1 cellular context compared by ENCODE assay signal in genomic region chr4:42412251-42412650, GRCh38.
A peak's percentile ranks its signal among the peaks of the same experiment; 100 is the strongest.
TF ChIP-seq lines count a peak whose summit lies in the region.

No MANE protein-coding gene starts in this region.

TF ChIP-seq in IMR-90, 13 proteins besides CTCF, POLR2A, EP300 and RAD21 (continued from another document):
- TF ChIP-seq MAZ (IDR thresholded peaks at IDR 0.05; ENCODE audit: borderline replicate concordance, low read depth, low read length) (no peak), NFE2L2 (IDR thresholded peaks at IDR 0.05; ENCODE audit: low read depth, low read length) (no peak), RFX5 (IDR thresholded peaks at IDR 0.05; ENCODE audit: low read depth, low read length) (no peak), CHD1 (IDR thresholded peaks at IDR 0.05; ENCODE audit: low read depth, low read length) (no peak), FOS (IDR thresholded peaks at IDR 0.05; ENCODE audit: low read depth, low read length) (peak; percentile 33; the same call in 1 of the 2 replicates), MXI1 (IDR thresholded peaks at IDR 0.05; ENCODE audit: borderline replicate concordance, low read depth, low read length) (no peak), ELK1 (IDR thresholded peaks at IDR 0.05; ENCODE audit: borderline replicate concordance, low read depth, low read length) (no peak), USF2 (IDR thresholded peaks at IDR 0.05; ENCODE audit: low read depth, low read length) (no peak)
